Comparison of ENCODE assay signal across 1 cellular context in the genomic region with DNA sequence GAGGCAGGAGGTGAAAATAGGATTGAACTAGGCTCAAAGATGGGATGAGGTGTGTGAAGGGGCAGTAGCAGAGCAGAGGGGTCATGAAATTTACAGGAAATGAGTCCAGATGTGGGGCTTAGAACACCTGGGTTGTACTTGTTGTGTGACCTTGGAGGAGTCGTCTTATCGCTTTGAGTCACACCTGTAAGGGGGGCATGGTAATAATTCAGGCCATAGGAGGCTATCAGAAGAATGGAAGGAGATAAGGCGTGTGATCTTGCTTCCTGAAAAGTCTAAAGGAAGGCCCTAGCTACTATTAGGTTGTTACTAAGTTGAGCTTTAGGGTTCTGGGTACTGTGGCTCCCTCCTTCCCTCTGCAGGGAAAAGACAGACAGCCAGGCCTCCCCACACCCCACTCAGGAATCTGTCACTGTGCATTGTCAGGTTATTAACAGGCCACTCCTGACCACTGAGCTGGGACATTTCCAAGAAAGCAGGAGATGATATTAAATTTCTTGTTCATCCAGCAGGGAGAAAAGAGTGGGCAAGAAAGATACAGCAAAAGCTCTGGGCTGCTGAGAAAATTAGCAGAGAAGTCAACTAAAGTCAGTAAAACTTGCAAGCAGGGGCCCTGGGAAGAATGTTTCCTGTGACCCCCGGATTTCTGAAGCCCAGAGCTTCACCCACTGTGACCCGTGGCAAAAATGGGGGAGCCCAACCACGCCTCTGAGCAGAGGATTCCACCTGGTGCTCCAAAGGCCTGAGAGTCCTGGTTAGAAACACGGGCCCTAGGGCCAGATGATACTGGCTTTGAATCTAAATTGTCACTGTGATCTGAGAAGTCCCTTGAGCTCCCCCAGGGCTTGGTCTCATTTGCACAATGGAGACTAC.
TF ChIP-seq lines count a peak whose summit lies in the region.

No MANE protein-coding gene starts in this region.

TF ChIP-seq in H1, 55 proteins besides CTCF, POLR2A, EP300 and RAD21:
- no peak for TF ChIP-seq FOSL1 (IDR thresholded peaks at IDR 0.05; ENCODE audit: insufficient read depth, low read depth, low read length)
